8 cellular contexts compared by ENCODE assay signal in the genomic region with DNA sequence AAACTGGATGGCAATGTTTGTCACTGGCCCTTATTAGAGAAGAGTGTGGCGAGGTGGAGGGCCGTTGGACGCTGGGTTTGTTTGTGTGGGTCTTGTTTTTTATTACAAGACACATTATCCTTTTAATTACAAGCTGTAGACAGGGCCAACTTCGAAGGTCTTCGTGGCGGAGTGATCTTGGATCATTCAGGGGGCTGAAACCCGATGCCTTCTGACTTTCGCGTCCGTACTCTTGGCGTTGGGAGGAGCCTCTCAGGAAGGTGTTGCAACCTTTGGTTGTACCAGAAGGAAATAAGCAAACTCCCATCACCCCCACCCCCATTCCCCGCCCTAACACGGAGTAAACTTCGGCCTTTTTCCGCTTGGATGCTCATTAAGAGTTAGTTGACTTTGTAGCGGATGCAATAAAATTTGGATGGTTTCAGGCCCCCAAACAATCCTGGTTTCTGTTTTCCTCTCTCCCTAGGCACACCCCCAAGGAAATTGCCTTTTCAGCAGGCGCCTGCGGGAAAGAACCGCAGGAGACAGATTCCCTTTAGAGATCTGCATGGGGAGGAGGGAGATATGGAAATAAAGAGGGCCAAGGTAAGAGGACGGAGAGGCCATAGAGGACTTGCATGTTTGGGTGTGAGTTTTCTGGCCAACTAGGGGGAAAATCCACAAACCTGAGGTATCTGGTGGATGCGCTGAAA.
A peak's percentile ranks its signal among the peaks of the same experiment; 100 is the strongest.
DNase-seq lines count a peak whose midpoint lies in the region; ATAC-seq and TF ChIP-seq lines count a peak whose summit lies in the region.

No MANE protein-coding gene starts in this region.

- H3K27me3 Mint-ChIP-seq in MCF 10A (ENCODE audit: insufficient read depth, unreplicated experiment): peaks cover 16% of the 10 kb centered on the region
- H3K27me3 Mint-ChIP-seq in natural killer cell (ENCODE audit: low read depth in 2 of 2): peaks cover 16 to 53% of the 10 kb centered on the region in 2 donors

- H3K27ac ChIP-seq in breast epithelium (peak overlapping the region; percentile 66 to 84), stomach smooth muscle (ENCODE audit: low read length) (no peak overlapping the region)

- H3K27me3 ChIP-seq in breast epithelium: peaks cover 4 to 99% of the 10 kb centered on the region in 2 donors
- H3K27me3 ChIP-seq in stomach smooth muscle (ENCODE audit: control insufficient read depth in 1 of 2, insufficient read depth in 2 of 2, low read length in 2 of 2): peaks cover 53 to 63% of the 10 kb centered on the region in 2 donors

- H3K4me3 Mint-ChIP-seq in MCF 10A (ENCODE audit: unreplicated experiment) (no peak overlapping the region), natural killer cell (no peak overlapping the region)

- CTCF ChIA-PET in MCF 10A (lab: Yijun Ruan, JAX): interaction anchor here (0.6 kb wide), 1 partner anchor 9 kb away, joined by 3 read pairs; no protein-coding TSS in a partner anchor

- H3K4me1 Mint-ChIP-seq in MCF 10A (ENCODE audit: insufficient read depth, unreplicated experiment): peaks cover 5% of the 10 kb centered on the region
- peaks cover 10 to 18% of the 10 kb centered on the region in 2 donors for H3K4me1 Mint-ChIP-seq in natural killer cell

- BruUV-seq in MCF 10A (replicated peaks; lab: Mats Ljungman, UMichigan): no TSS peak

- DNase-seq in breast epithelium (ENCODE audit: low spot score in 2 of 2) (no peak), MCF 10A (ENCODE audit: unreplicated experiment) (no peak), NCI-H82 (lab: John Stamatoyannopoulos, UW) (peak; percentile 92), fibroblast of peridontal ligament (ENCODE audit: extremely low read depth) (peak; percentile 65), GM19240 (ENCODE audit: insufficient read length, low spot score) (no peak), natural killer cell (no peak)

- H3K9me3 ChIP-seq in breast epithelium: peaks cover 3 to 7% of the 10 kb centered on the region in 2 donors
- H3K9me3 ChIP-seq in stomach smooth muscle (ENCODE audit: control insufficient read depth in 2 of 2, low read length in 2 of 2): peaks cover 5 to 9% of the 10 kb centered on the region in 2 donors

- H3K4me1 ChIP-seq in breast epithelium: peaks cover 0 to 2% of the 10 kb centered on the region in 2 donors
- peaks cover 18% of the 10 kb centered on the region for H3K4me1 ChIP-seq in stomach smooth muscle (ENCODE audit: control insufficient read depth, insufficient read depth, low read length)

- no peak for ATAC-seq in GM18498 (IDR thresholded peaks at IDR 0.05; ENCODE audit: unreplicated experiment)
- ATAC-seq in natural killer cell: no peak

- no peaks in the 10 kb centered on the region for H3K36me3 Mint-ChIP-seq in MCF 10A (ENCODE audit: insufficient read depth, unreplicated experiment)
- H3K36me3 Mint-ChIP-seq in natural killer cell: peaks cover 19% of the 10 kb centered on the region

- no peak for TF ChIP-seq POLR2A in breast epithelium (IDR thresholded peaks at IDR 0.05)

- TF ChIP-seq CTCF in breast epithelium (IDR thresholded peaks at IDR 0.05) (no peak), MCF 10A (IDR thresholded peaks at IDR 0.05; ENCODE audit: unreplicated experiment) (no peak), natural killer cell (IDR thresholded peaks at IDR 0.05) (no peak)

- POLR2A ChIA-PET in MCF 10A (lab: Yijun Ruan, JAX): interaction anchor here (0.6 to 1.1 kb wide), 3 partner anchors 71 to 1735 kb away, joined by 3 read pairs; no protein-coding TSS in a partner anchor

- H3K4me3 ChIP-seq in breast epithelium (peak overlapping the region; percentile 45 to 58 (median 46)), stomach smooth muscle (ENCODE audit: low read length in 2 of 2) (peak overlapping the region; percentile 62 to 75)

- intact Hi-C loops in breast epithelium (cut with DNase I; ENCODE audit: low total_unique reads): loop anchor here (10.0 kb wide), 2 partner anchors 463 to 1317 kb away; a partner anchor contains a TSS
- intact Hi-C loops in MCF 10A (cut with micrococcal nuclease): no loop called here
- intact Hi-C loops in natural killer cell (cut with micrococcal nuclease): loop anchor here (2.0 to 5.0 kb wide), 2 partner anchors 1307 to 1385 kb away; a partner anchor contains a TSS

- H3K27ac Mint-ChIP-seq in MCF 10A (ENCODE audit: low read depth, unreplicated experiment): no peak overlapping the region
- H3K27ac Mint-ChIP-seq in natural killer cell: no peak overlapping the region

- H3K9ac ChIP-seq in stomach smooth muscle (ENCODE audit: low read length in 2 of 2): no peak overlapping the region

- no peaks in the 10 kb centered on the region for H3K9me3 Mint-ChIP-seq in MCF 10A (ENCODE audit: unreplicated experiment)
- peaks cover 3 to 12% of the 10 kb centered on the region in 2 donors for H3K9me3 Mint-ChIP-seq in natural killer cell

- H3K36me3 ChIP-seq in breast epithelium (no peaks in the 10 kb centered on the region), stomach smooth muscle (ENCODE audit: control insufficient read depth in 2 of 2, insufficient read depth in 2 of 2, low read length in 2 of 2) (no peaks in the 10 kb centered on the region)

Comparison
In these comparisons a context has a peak if more than half of its experiments do, and no peak if none do; other contexts are left out.
1. DNase-seq: peak in NCI-H82 (single experiment) and fibroblast of peridontal ligament (single experiment); none in breast epithelium (0 of 2), MCF 10A (single experiment), GM19240 (single experiment) and natural killer cell (single experiment).